ENCODE assay signal across 4 cellular contexts in the genomic region with DNA sequence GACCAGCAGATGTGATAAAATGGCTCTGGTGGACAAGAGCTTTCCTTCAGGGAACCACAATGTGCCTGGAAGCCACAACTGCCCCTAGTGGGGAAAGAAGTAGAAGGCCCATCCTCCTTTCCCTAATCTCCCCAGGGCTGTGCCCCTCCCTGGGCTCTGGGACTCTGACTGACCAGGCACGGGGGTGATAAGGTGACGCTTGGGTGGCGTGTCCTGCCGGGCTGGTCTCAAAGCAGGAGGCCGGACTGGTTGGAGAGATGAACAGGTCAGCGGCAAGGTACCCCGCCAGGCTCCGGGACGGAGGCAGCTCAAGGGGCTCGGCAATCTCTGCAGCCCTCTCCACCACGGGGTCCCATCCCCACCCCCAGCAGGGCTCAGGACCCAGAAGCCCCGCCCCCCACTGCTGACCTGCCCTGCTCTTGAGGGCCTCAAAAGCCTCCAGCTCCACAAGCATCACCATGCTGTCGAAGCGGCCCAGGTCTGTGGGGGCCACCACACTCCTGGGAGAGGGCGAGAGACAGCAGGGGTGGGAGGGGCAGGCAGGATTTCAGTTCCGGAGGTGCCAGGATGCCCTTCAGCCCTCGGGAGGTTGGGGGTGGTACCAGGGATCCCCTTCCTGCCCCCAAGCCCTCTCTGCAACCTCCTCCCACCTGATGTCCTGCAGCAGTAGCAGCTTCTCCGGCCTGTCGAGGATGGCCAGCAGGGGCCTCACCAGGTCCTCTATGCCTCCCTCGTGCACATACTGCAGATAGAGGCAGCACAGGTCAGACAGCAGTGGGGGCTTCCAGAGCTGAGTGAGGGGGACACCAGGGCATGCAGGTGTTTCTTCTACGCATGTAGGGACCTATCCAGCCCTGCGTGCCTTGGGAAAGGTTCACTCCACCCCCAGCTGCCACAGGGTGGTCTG. TPM values are rescaled to one million over a fixed set of nuclear protein-coding genes. Genes with fewer than 3 reads are reported as not detected.
DNase-seq lines count a peak whose midpoint lies in the region; FAIRE-seq and TF ChIP-seq lines count a peak whose summit lies in the region.

No MANE protein-coding gene starts in this region.

- 74% methylated on average over 9 of the region's 22 CpGs for WGBS in esophagus muscularis mucosa

- DNase-seq in esophagus muscularis mucosa (ENCODE audit: extremely low spot score) (no peak), GM19239 (ENCODE audit: insufficient read length, low spot score) (no peak), ecto neural progenitor cell (ENCODE audit: low spot score) (no peak)

- peak overlapping the region in 3 of 4 donors; percentile 42 to 72 (median 56) for H3K27ac ChIP-seq in esophagus muscularis mucosa (replicated peaks in 1 of 4)

- TF ChIP-seq CTCF in GM12874 (IDR thresholded peaks at IDR 0.05; ENCODE audit: insufficient read depth, low read depth, low read length) (0 out of 2 replicates have a peak, but pooled peaks have one; percentile 1), esophagus muscularis mucosa (IDR thresholded peaks at IDR 0.05) (peak in 2 of 3 experiments; percentile 8 to 12)

- no peak overlapping the region for H3K4me3 ChIP-seq in esophagus muscularis mucosa

- intact Hi-C loops in esophagus muscularis mucosa (cut with DNase I) = loop anchor here (2.0 to 10.0 kb wide), 2 partner anchors 15 to 47 kb away; a partner anchor contains a TSS

- H3K4me1 ChIP-seq in esophagus muscularis mucosa = peaks cover 40 to 57% (median 55%) of the 10 kb centered on the region in 4 donors

- no peak for TF ChIP-seq POLR2A in esophagus muscularis mucosa (IDR thresholded peaks at IDR 0.05; ENCODE audit: low read depth)

- H3K9me3 ChIP-seq in esophagus muscularis mucosa = no peaks in the 10 kb centered on the region

- TF ChIP-seq EP300 in esophagus muscularis mucosa (IDR thresholded peaks at IDR 0.05) = no peak

- peaks cover 0 to 8% (median 8%) of the 10 kb centered on the region in 4 donors for H3K36me3 ChIP-seq in esophagus muscularis mucosa

- FAIRE-seq in GM19239 (lab: Jason Lieb, UNC) = no peak

- peaks cover 0 to 14% (median 0%) of the 10 kb centered on the region in 4 donors for H3K27me3 ChIP-seq in esophagus muscularis mucosa

RNA-seq across cellular contexts. Expression of a gene that starts 12.2 kb away (rescaled TPM):
- 100 to 1,000 TPM in 3 of 4 donors, 10 to 100 TPM in 1; 90.5 to 209 (median 162) TPM for total RNA-seq in esophagus muscularis mucosa

RNA-seq across cellular contexts. Expression of a gene that starts 19.2 kb away (rescaled TPM):
- total RNA-seq in esophagus muscularis mucosa = under 1 TPM; under 0.01 to 0.75 (median 0.39) TPM

RNA-seq across cellular contexts. Expression of a gene that starts 19.3 kb away (rescaled TPM):
- total RNA-seq in esophagus muscularis mucosa = 10 to 100 TPM; 40.9 to 95.5 (median 76.1) TPM

RNA-seq across cellular contexts. Expression of a gene that starts 24.4 kb away (rescaled TPM):
- total RNA-seq in esophagus muscularis mucosa = 10 to 100 TPM in 2 of 4 donors, 1 to 10 TPM in 2; 3.7 to 11.1 (median 9.0) TPM

RNA-seq across cellular contexts. Expression of a gene that starts 24.5 kb away (rescaled TPM):
- total RNA-seq in esophagus muscularis mucosa = 10 to 100 TPM; 54.4 to 98.8 (median 82.4) TPM
